Comparison of ENCODE assay signal across 8 cellular contexts in genomic region chr5:142110046-142110531, GRCh38. TPM values are rescaled to one million over a fixed set of nuclear protein-coding genes. Genes with fewer than 3 reads are reported as not detected.
DNase-seq lines count a peak whose midpoint lies in the region; ATAC-seq, FAIRE-seq and TF ChIP-seq lines count a peak whose summit lies in the region.

No MANE protein-coding gene starts in this region.

- H3K79me2 ChIP-seq in DOHH2 (ENCODE audit: control insufficient read depth, low read length): peaks cover 39% of the 10 kb centered on the region

- no peaks in the 10 kb centered on the region for H3K9me3 ChIP-seq in DOHH2 (ENCODE audit: control insufficient read depth, insufficient read depth, low read length)
- no peaks in the 10 kb centered on the region for H3K9me3 ChIP-seq in HUES48 (ENCODE audit: control insufficient read depth, insufficient read depth, low read length)
- H3K9me3 ChIP-seq in pancreas: no peaks in the 10 kb centered on the region

- peaks cover 11% of the 10 kb centered on the region; the same call in 1 of the 2 replicates for H3K27me3 ChIP-seq in DOHH2 (ENCODE audit: control insufficient read depth, low read length)
- peaks cover 29% of the 10 kb centered on the region for H3K27me3 ChIP-seq in HUES48 (ENCODE audit: control insufficient read depth, insufficient read depth, low read length)
- no peaks in the 10 kb centered on the region for H3K27me3 ChIP-seq in pancreas

- DNase-seq in fibroblast of the aortic adventitia (ENCODE audit: low read depth) (peak; percentile 55), pancreas (peak in 2 of 6 donors; percentile 2 to 17), HK-2 (ENCODE audit: unreplicated experiment) (no peak)

- FAIRE-seq in pancreas (lab: Jason Lieb, UNC): no peak

- H3F3A ChIP-seq in DOHH2 (ENCODE audit: control insufficient read depth, insufficient read depth): peaks cover 7% of the 10 kb centered on the region

- H3K36me3 ChIP-seq in DOHH2 (ENCODE audit: control insufficient read depth, low read length) (no peaks in the 10 kb centered on the region), HUES48 (ENCODE audit: control insufficient read depth, insufficient read depth, low read length) (no peaks in the 10 kb centered on the region), pancreas (no peaks in the 10 kb centered on the region)

- ATAC-seq in pancreas (peak in 2 of 4 donors; percentile 6 to 8), HG02588 (IDR thresholded peaks at IDR 0.05; ENCODE audit: unreplicated experiment) (no peak), GM18511 (IDR thresholded peaks at IDR 0.05; ENCODE audit: unreplicated experiment) (no peak)

- H4K20me1 ChIP-seq in DOHH2 (ENCODE audit: control insufficient read depth, insufficient read depth, low read depth, low read length): no peaks in the 10 kb centered on the region; the same call in 1 of the 2 replicates

- H3K9me2 ChIP-seq in DOHH2 (replicated peaks; ENCODE audit: control insufficient read depth, low read length): no peaks in the 10 kb centered on the region

- peak overlapping the region; percentile 67 for H3K4me2 ChIP-seq in DOHH2 (ENCODE audit: low read length)

- intact Hi-C loops in pancreas (cut with DNase I): no loop called here

- H3K4me3 ChIP-seq in DOHH2 (ENCODE audit: low read length) (peak overlapping the region; percentile 75), HUES48 (ENCODE audit: low read depth, low read length) (peak overlapping the region; percentile 88), fibroblast of the aortic adventitia (ENCODE audit: low read depth, low read length) (peak overlapping the region; percentile 72), pancreas (peak overlapping the region; percentile 61 to 89 (median 78))

- WGBS in pancreas, 2 donors: 0 to 1% methylated on average over 9 of the region's 9 CpGs

- H3K9ac ChIP-seq in HUES48 (ENCODE audit: low read depth, low read length): no peak overlapping the region

- H3K4me1 ChIP-seq in DOHH2 (ENCODE audit: control insufficient read depth, low read length): peaks cover 17% of the 10 kb centered on the region
- H3K4me1 ChIP-seq in HUES48 (ENCODE audit: control insufficient read depth, insufficient read depth, low read length): peaks cover 24% of the 10 kb centered on the region
- H3K4me1 ChIP-seq in pancreas: peaks cover 9 to 18% (median 16%) of the 10 kb centered on the region in 3 donors

- TF ChIP-seq CTCF in DOHH2 (IDR thresholded peaks at IDR 0.05; ENCODE audit: low read depth, low read length, poor library complexity, severe bottlenecking): no peak
- 0 out of 2 replicates have a peak, but pooled peaks have one; percentile 12 for TF ChIP-seq CTCF in VCaP (conservative IDR thresholded peaks at IDR 0.05)
- TF ChIP-seq CTCF in fibroblast of the aortic adventitia (IDR thresholded peaks at IDR 0.05; ENCODE audit: insufficient read depth, low read length): no peak
- no peak for TF ChIP-seq CTCF in pancreas (IDR thresholded peaks at IDR 0.05)

- H3K27ac ChIP-seq in DOHH2 (ENCODE audit: low read depth, low read length): no peak overlapping the region
- H3K27ac ChIP-seq in HUES48 (ENCODE audit: low read depth, low read length): no peak overlapping the region
- peak overlapping the region; percentile 93 for H3K27ac ChIP-seq in VCaP
- H3K27ac ChIP-seq in pancreas: peak overlapping the region in 3 of 4 donors; percentile 97 to 99 (median 98)

RNA-seq across cellular contexts. Expression of gene NDFIP1, which starts 1.5 kb away (rescaled TPM):
- total RNA-seq in fibroblast of the aortic adventitia (ENCODE audit: low replicate concordance): 36.3 and 71.4 TPM in 2 replicates
- total RNA-seq in pancreas: 10 to 100 TPM; 28.6 to 41.3 (median 33.7) TPM
- 10 to 100 TPM; 15.7 to 50.1 TPM for polyA plus RNA-seq in pancreas

Comparison
In these comparisons a context has a peak if more than half of its experiments do, and no peak if none do; other contexts are left out.
1. H3K27ac ChIP-seq: peak in VCaP (single experiment) and pancreas (3 of 4); none in DOHH2 (single experiment) and HUES48 (single experiment).
2. Peak in every context shown above with its lines, with median percentiles within 50 percentile points of each other: H3K4me3 ChIP-seq.